8 cellular contexts compared by ENCODE assay signal in genomic region chr3:112734718-112735350, GRCh38.
A peak's percentile ranks its signal among the peaks of the same experiment; 100 is the strongest.
DNase-seq lines count a peak whose midpoint lies in the region; ATAC-seq and TF ChIP-seq lines count a peak whose summit lies in the region.

No MANE protein-coding gene starts in this region.

- no peaks in the 10 kb centered on the region for H3K79me2 ChIP-seq in HCT116 (ENCODE audit: insufficient read depth, low read length)

- TF ChIP-seq RAD21 in HCT116 (IDR thresholded peaks at IDR 0.05; ENCODE audit: low read depth), result peak; percentile 78

- H2AFZ ChIP-seq in HCT116 (ENCODE audit: low read depth, low read length, poor library complexity, severe bottlenecking), result peak overlapping the region; percentile 99

- peaks cover 0 to 7% of the 10 kb centered on the region in 2 experiments; a peak in 2 of 4 replicates for H3K4me1 ChIP-seq in HCT116 (ENCODE audit: control insufficient read depth in 1 of 2, insufficient read depth in 2 of 2, low read length in 2 of 2)

- no peaks in the 10 kb centered on the region for H4K20me1 ChIP-seq in HCT116 (ENCODE audit: insufficient read depth)

- peak; percentile 65 to 91 (median 74) for TF ChIP-seq CTCF in HCT116 (IDR thresholded peaks at IDR 0.05 in 2 of 3, conservative IDR thresholded peaks at IDR 0.05 in 1 of 3; ENCODE audit: borderline replicate concordance in 1 of 3, insufficient read depth in 1 of 3, low read depth in 2 of 3, low read length in 2 of 3)

- RAD21 ChIA-PET in HCT116 (lab: Charles Lee; ENCODE audit: low non-redundant PET in 1 of 2, low total read pairs in 2 of 2, uncharacterized antibody in 2 of 2, unreplicated experiment in 2 of 2), result interaction anchor here (1.1 to 1.7 kb wide), 7 partner anchors 79 to 244 kb away, joined by 3 to 8 read pairs (median 4); no protein-coding TSS in a partner anchor

- no peaks in the 10 kb centered on the region for H3K36me3 ChIP-seq in HCT116 (ENCODE audit: control insufficient read depth in 1 of 2, insufficient read depth in 2 of 2, low read length in 2 of 2)

- CTCF ChIA-PET in HCT116 (lab: Charles Lee), result interaction anchor here (0.6 to 3.7 kb wide), 35 partner anchors 9 to 553 kb away, joined by 3 to 32 read pairs (median 5); partner anchors contain the start of gene GTPBP8

- H3K9me2 ChIP-seq in HCT116 (ENCODE audit: insufficient read depth), result no peaks in the 10 kb centered on the region

- no peak for TF ChIP-seq POLR2A in HCT116 (IDR thresholded peaks at IDR 0.05; ENCODE audit: borderline replicate concordance, extremely low read depth, insufficient read depth, insufficient read length)

- H3K27ac ChIP-seq in HCT116 (ENCODE audit: low read depth, low read length), result no peak overlapping the region

- peak overlapping the region; percentile 13 to 27; a peak in 2 of 4 replicates for H3K4me3 ChIP-seq in HCT116 (replicated peaks in 1 of 2; ENCODE audit: low read depth in 1 of 2, low read length in 2 of 2)

- DNase-seq in COR-L47 (lab: John Stamatoyannopoulos, UW), result peak; percentile 78
- DNase-seq in HCT116 (ENCODE audit: low read depth, low spot score), result peak; percentile 77
- DNase-seq in NCI-H524 (lab: John Stamatoyannopoulos, UW), result peak; percentile 66 to 85
- DNase-seq in activated CD4-positive, alpha-beta T cell treated with anti-CD3 and anti-CD28 coated beads for 24 hours (ENCODE audit: low read depth in 2 of 2), result peak; percentile 37 to 73
- DNase-seq in dermis blood vessel endothelial cell, result peak; percentile 76
- DNase-seq in medulla oblongata (ENCODE audit: extremely low spot score), result peak; percentile 66
- peak; percentile 26 to 48 for DNase-seq in stimulated activated CD8-positive, alpha-beta memory T cell treated with anti-CD3 and anti-CD28 coated beads, Interleukin-2, amount 100 ng/mL, for 48 hours (ENCODE audit: low read depth in 2 of 2)

- ATAC-seq in HCT116, result peak; percentile 93
- ATAC-seq in HG03045 (IDR thresholded peaks at IDR 0.05; ENCODE audit: unreplicated experiment), result no peak

- POLR2A ChIA-PET in HCT116 (lab: Charles Lee), result interaction anchor here (1.8 kb wide), 1 partner anchor 244 kb away, joined by 8 read pairs; no protein-coding TSS in a partner anchor

- BruUV-seq in HCT116 (replicated peaks; lab: Mats Ljungman, UMichigan), result no TSS peak

- no peak overlapping the region for H3K9ac ChIP-seq in HCT116 (ENCODE audit: low read length)

- H3K27me3 ChIP-seq in HCT116 (ENCODE audit: insufficient read depth, low read length), result no peaks in the 10 kb centered on the region

- H3K4me2 ChIP-seq in HCT116 (ENCODE audit: low read length), result peak overlapping the region; percentile 54

- H3K9me3 ChIP-seq in HCT116 (ENCODE audit: control insufficient read depth in 1 of 2, insufficient read depth in 1 of 2, low read depth in 1 of 2, low read length in 2 of 2), result no peaks in the 10 kb centered on the region

- intact Hi-C loops in HCT116 (cut with micrococcal nuclease), result loop anchor here (1.0 to 2.0 kb wide), 3 partner anchors 80 to 244 kb away; no protein-coding TSS in a partner anchor

TF ChIP-seq in HCT116, 20 proteins besides CTCF, POLR2A, EP300 and RAD21:
- TF ChIP-seq, protein P1, sequence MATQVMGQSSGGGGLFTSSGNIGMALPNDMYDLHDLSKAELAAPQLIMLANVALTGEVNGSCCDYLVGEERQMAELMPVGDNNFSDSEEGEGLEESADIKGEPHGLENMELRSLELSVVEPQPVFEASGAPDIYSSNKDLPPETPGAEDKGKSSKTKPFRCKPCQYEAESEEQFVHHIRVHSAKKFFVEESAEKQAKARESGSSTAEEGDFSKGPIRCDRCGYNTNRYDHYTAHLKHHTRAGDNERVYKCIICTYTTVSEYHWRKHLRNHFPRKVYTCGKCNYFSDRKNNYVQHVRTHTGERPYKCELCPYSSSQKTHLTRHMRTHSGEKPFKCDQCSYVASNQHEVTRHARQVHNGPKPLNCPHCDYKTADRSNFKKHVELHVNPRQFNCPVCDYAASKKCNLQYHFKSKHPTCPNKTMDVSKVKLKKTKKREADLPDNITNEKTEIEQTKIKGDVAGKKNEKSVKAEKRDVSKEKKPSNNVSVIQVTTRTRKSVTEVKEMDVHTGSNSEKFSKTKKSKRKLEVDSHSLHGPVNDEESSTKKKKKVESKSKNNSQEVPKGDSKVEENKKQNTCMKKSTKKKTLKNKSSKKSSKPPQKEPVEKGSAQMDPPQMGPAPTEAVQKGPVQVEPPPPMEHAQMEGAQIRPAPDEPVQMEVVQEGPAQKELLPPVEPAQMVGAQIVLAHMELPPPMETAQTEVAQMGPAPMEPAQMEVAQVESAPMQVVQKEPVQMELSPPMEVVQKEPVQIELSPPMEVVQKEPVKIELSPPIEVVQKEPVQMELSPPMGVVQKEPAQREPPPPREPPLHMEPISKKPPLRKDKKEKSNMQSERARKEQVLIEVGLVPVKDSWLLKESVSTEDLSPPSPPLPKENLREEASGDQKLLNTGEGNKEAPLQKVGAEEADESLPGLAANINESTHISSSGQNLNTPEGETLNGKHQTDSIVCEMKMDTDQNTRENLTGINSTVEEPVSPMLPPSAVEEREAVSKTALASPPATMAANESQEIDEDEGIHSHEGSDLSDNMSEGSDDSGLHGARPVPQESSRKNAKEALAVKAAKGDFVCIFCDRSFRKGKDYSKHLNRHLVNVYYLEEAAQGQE (IDR thresholded peaks at IDR 0.05; ENCODE audit: low read depth), result no peak
- no peak for TF ChIP-seq ZFX (IDR thresholded peaks at IDR 0.05)
- TF ChIP-seq MAX (IDR thresholded peaks at IDR 0.05), result no peak
- no peak for TF ChIP-seq CEBPB (IDR thresholded peaks at IDR 0.05; ENCODE audit: low read depth)
- TF ChIP-seq, protein P2, sequence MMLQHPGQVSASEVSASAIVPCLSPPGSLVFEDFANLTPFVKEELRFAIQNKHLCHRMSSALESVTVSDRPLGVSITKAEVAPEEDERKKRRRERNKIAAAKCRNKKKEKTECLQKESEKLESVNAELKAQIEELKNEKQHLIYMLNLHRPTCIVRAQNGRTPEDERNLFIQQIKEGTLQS (IDR thresholded peaks at IDR 0.05), result no peak
- TF ChIP-seq ZNF274 (IDR thresholded peaks at IDR 0.05; ENCODE audit: low read depth, low read length), result no peak
- TF ChIP-seq JUND (IDR thresholded peaks at IDR 0.05), result no peak
- TF ChIP-seq EGR1 (IDR thresholded peaks at IDR 0.05; ENCODE audit: low read depth), result no peak
- TF ChIP-seq EZH2phosphoT487 (IDR thresholded peaks at IDR 0.05; ENCODE audit: borderline replicate concordance), result no peak
- no peak for TF ChIP-seq ELF1 (IDR thresholded peaks at IDR 0.05; ENCODE audit: borderline replicate concordance, low read depth)
- no peak for TF ChIP-seq TCF7L2 (IDR thresholded peaks at IDR 0.05; ENCODE audit: borderline replicate concordance, extremely low read depth, insufficient read depth, insufficient read length)
